ENCODE assay signal across 8 cellular contexts in the genomic region with DNA sequence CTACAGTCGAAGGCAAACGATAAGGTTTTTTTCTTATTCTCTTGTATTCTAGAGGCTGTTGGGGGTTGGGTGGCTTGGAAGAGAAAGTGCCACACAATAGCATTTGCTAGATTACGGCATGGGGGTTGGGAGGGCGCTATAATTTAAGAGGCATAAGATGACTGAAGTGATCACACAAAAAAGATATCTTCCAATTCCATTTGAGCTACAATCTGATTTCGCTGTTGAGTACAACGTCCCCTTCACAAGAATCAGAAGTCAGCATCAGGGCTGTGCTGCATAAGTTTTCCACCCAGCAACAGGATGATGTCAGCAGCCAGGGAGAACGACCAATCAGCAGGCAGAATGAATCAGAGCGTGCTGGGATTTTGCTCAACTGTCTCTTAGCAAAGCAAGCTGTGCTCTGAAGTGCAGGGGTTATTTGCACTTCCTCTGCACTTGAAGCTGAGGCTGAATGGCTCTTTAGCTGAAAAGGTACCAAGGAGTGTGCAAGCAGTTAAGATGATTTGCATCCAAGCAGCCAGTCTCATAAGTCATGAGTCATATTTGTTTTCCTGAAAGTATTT. TPM values are rescaled to one million over a fixed set of nuclear protein-coding genes. Genes with fewer than 3 reads are reported as not detected.
A peak's percentile ranks its signal among the peaks of the same experiment; 100 is the strongest.
DNase-seq lines count a peak whose midpoint lies in the region; ATAC-seq, FAIRE-seq and TF ChIP-seq lines count a peak whose summit lies in the region.

No MANE protein-coding gene starts in this region.

- peak overlapping the region; percentile 89 for H2AFZ ChIP-seq in osteoblast (ENCODE audit: low read length)

- H3K27ac ChIP-seq in osteoblast (ENCODE audit: low read depth, low read length) (no peak overlapping the region), thoracic aorta (peak overlapping the region in 1 of 2 donors; percentile 9)

- H4K20me1 ChIP-seq in osteoblast (ENCODE audit: insufficient read depth, low read length), result no peaks in the 10 kb centered on the region

- FAIRE-seq in H54 (lab: Jason Lieb, UNC), result peak; percentile 82

- no peak for TF ChIP-seq POLR2A in H54 (IDR thresholded peaks at IDR 0.05; ENCODE audit: low read depth, low read length)

- ATAC-seq in activated naive CD4-positive, alpha-beta T cell treated with anti-CD3 and anti-CD28 coated beads, Interleukin-2, amount 50 U/mL, for 72 hours, result peak; percentile 100
- peak; percentile 98 for ATAC-seq in thoracic aorta (ENCODE audit: insufficient number of reproducible peaks, low FRiP score, low read depth)

- H3K36me3 ChIP-seq in MG63 (no peaks in the 10 kb centered on the region), osteoblast (ENCODE audit: insufficient read depth, low read length) (no peaks in the 10 kb centered on the region), thoracic aorta (no peaks in the 10 kb centered on the region)

- H3K4me1 ChIP-seq in osteoblast (ENCODE audit: insufficient read depth, low read length) (peaks cover 10% of the 10 kb centered on the region), thoracic aorta (ENCODE audit: control insufficient read depth in 1 of 2, low read depth in 2 of 2) (peaks cover 4 to 14% of the 10 kb centered on the region in 2 donors)

- peak overlapping the region; percentile 20 for H3K4me3 ChIP-seq in MG63
- H3K4me3 ChIP-seq in osteoblast (ENCODE audit: insufficient read depth, low read length), result peak overlapping the region; percentile 70
- peak overlapping the region; percentile 67 for H3K4me3 ChIP-seq in thoracic aorta

- TF ChIP-seq CTCF in osteoblast (IDR thresholded peaks at IDR 0.05; ENCODE audit: extremely low read depth, low read depth, low read length), result no peak
- TF ChIP-seq CTCF in thoracic aorta (IDR thresholded peaks at IDR 0.05), result no peak

- in situ Hi-C loops in SK-MEL-5 (cut with HindIII; ENCODE audit: low pct_unique_long_range_greater_than_20kb, low sequenced_read_pairs), result no loop called here

- H3K79me2 ChIP-seq in osteoblast (ENCODE audit: insufficient read depth, low read length), result no peaks in the 10 kb centered on the region

- no peaks in the 10 kb centered on the region for H3K27me3 ChIP-seq in MG63
- peaks cover 3% of the 10 kb centered on the region for H3K27me3 ChIP-seq in osteoblast (ENCODE audit: insufficient read depth, low read length)
- H3K27me3 ChIP-seq in thoracic aorta (replicated peaks; ENCODE audit: insufficient read depth), result no peaks in the 10 kb centered on the region

- H3K4me2 ChIP-seq in osteoblast (ENCODE audit: insufficient read depth, low read length), result peak overlapping the region; percentile 79

- no peaks in the 10 kb centered on the region for H3K36me3 Mint-ChIP-seq in activated naive CD4-positive, alpha-beta T cell treated with anti-CD3 and anti-CD28 coated beads, Interleukin-2, amount 50 U/mL, for 72 hours

- DNase-seq in EH (ENCODE audit: low read depth) (peak; percentile 80), H54 (ENCODE audit: insufficient read length, low spot score) (peak; percentile 22), MG63 (peak; percentile 78), SK-MEL-5 (ENCODE audit: low read depth, low spot score) (peak; percentile 92), glomerular visceral epithelial cell (ENCODE audit: extremely low spot score) (peak; percentile 77), osteoblast (ENCODE audit: insufficient read length, low spot score, missing footprints) (peak; percentile 79), thoracic aorta (ENCODE audit: low spot score) (peak; percentile 50)
- peak; percentile 66 to 80 for DNase-seq in activated naive CD4-positive, alpha-beta T cell treated with anti-CD3 and anti-CD28 coated beads, Interleukin-2, amount 50 U/mL, for 72 hours (ENCODE audit: low spot score in 2 of 2)

- no peaks in the 10 kb centered on the region for H3K9me3 ChIP-seq in MG63
- H3K9me3 ChIP-seq in osteoblast (ENCODE audit: low read depth, low read length), result no peaks in the 10 kb centered on the region
- no peaks in the 10 kb centered on the region for H3K9me3 ChIP-seq in thoracic aorta

- H3K27ac Mint-ChIP-seq in activated naive CD4-positive, alpha-beta T cell treated with anti-CD3 and anti-CD28 coated beads, Interleukin-2, amount 50 U/mL, for 72 hours, result peak overlapping the region; percentile 61 to 87

- H3K9me3 Mint-ChIP-seq in activated naive CD4-positive, alpha-beta T cell treated with anti-CD3 and anti-CD28 coated beads, Interleukin-2, amount 50 U/mL, for 72 hours, result peaks cover 0 to 9% of the 10 kb centered on the region in 2 donors

RNA-seq across cellular contexts. Expression of a gene that starts 23.2 kb away (rescaled TPM):
- total RNA-seq in MG63 (2014; rRNA removed; shearing (Covaris generic); ENCODE audit: low replicate concordance), result 0.69 and 0.79 TPM in 2 replicates
- total RNA-seq in SK-MEL-5 (2014; rRNA removed; shearing (Covaris generic)), result 8.8 and 10.4 TPM in 2 replicates
- polyA plus RNA-seq in SK-MEL-5 (2015; cell fraction: cytosol; rRNA removed), result 4.7 and 5.1 TPM in 2 replicates
- 4.1 and 4.5 TPM in 2 replicates for polyA plus RNA-seq in SK-MEL-5 (2015; cell fraction: nucleus; rRNA removed)
- 10 to 100 TPM; 20.5 to 26.9 TPM for total RNA-seq in activated naive CD4-positive, alpha-beta T cell treated with anti-CD3 and anti-CD28 coated beads, Interleukin-2, amount 50 U/mL, for 72 hours
- total RNA-seq in osteoblast (24.6 and 33.3 TPM in 2 replicates), thoracic aorta (10 to 100 TPM; 37.9 to 41.3 TPM)

Comparison
In these comparisons a context has a peak if more than half of its experiments do, and no peak if none do; other contexts are left out.
1. DNase-seq: peak in every context shown above with its lines; median percentile 92 in SK-MEL-5; 80 in EH; 79 in osteoblast; 78 in MG63; 77 in glomerular visceral epithelial cell; 73 in activated naive CD4-positive, alpha-beta T cell treated with anti-CD3 and anti-CD28 coated beads, Interleukin-2, amount 50 U/mL, for 72 hours; 50 in thoracic aorta; 22 in H54.
2. H3K4me3 ChIP-seq: peak in every context shown above with its lines; median percentile 70 in osteoblast; 67 in thoracic aorta; 20 in MG63.